10 cellular contexts compared by ENCODE assay signal in genomic region chr3:178439504-178439903, GRCh38.
DNase-seq lines count a peak whose midpoint lies in the region; ATAC-seq, FAIRE-seq and TF ChIP-seq lines count a peak whose summit lies in the region.
"Had no signal": no experiment of that assay in that cellular context is flagged by ENCODE, and none has a peak within 500 bp of the region (broad histone marks: within the 10 kb centered on the region; RNA-seq: fewer than 3 reads in every experiment).

No MANE protein-coding gene starts in this region.

- no peaks in the 10 kb centered on the region for H3K4me1 ChIP-seq in upper lobe of right lung

- no peaks in the 10 kb centered on the region for H3K27me3 ChIP-seq in upper lobe of right lung
- H3K27me3 ChIP-seq: esophagus squamous epithelium had no signal

- POLR2A ChIA-PET in RWPE1 (lab: Yijun Ruan, JAX; ENCODE audit: low non-redundant PET) = no interaction called here

- DNase-seq in AG08395 (ENCODE audit: low spot score) (peak; percentile 76), H54 (ENCODE audit: insufficient read length, low spot score) (peak; percentile 40), RWPE1 (ENCODE audit: low spot score) (peak; percentile 26), fibroblast of the aortic adventitia (ENCODE audit: low read depth) (peak; percentile 46), NCI-H2171 (lab: John Stamatoyannopoulos, UW) (no peak), frontal cortex (ENCODE audit: low spot score in 2 of 2) (no peak), upper lobe of right lung (no peak)
- DNase-seq: esophagus squamous epithelium had no signal

- FAIRE-seq in H54 (lab: Jason Lieb, UNC) = peak; percentile 99
- FAIRE-seq in frontal cortex (lab: Jason Lieb, UNC) = no peak

- TF ChIP-seq CTCF in RWPE1 (conservative IDR thresholded peaks at IDR 0.05; ENCODE audit: low read depth) = no peak
- TF ChIP-seq CTCF in fibroblast of the aortic adventitia (IDR thresholded peaks at IDR 0.05; ENCODE audit: insufficient read depth, low read length) = no peak
- TF ChIP-seq CTCF in upper lobe of right lung (IDR thresholded peaks at IDR 0.05) = no peak

- H3K36me3 ChIP-seq in upper lobe of right lung = no peaks in the 10 kb centered on the region
- H3K36me3 ChIP-seq: esophagus squamous epithelium had no signal

- H3K27ac ChIP-seq in RWPE1 (no peak overlapping the region), upper lobe of right lung (no peak overlapping the region)
- H3K27ac ChIP-seq: esophagus squamous epithelium, VCaP had no signal

- H3K4me3 ChIP-seq in fibroblast of the aortic adventitia (ENCODE audit: low read depth, low read length) (no peak overlapping the region), upper lobe of right lung (no peak overlapping the region)
- H3K4me3 ChIP-seq: esophagus squamous epithelium had no signal

- no peaks in the 10 kb centered on the region for H3K9me3 ChIP-seq in upper lobe of right lung
- H3K9me3 ChIP-seq: esophagus squamous epithelium had no signal

- CTCF ChIA-PET in RWPE1 (lab: Yijun Ruan, JAX) = interaction anchor here (0.7 kb wide), 1 partner anchor 518 kb away, joined by 4 read pairs; no protein-coding TSS in a partner anchor

- no peak for TF ChIP-seq POLR2A in H54 (IDR thresholded peaks at IDR 0.05; ENCODE audit: low read depth, low read length)

- ATAC-seq in GM18870 (IDR thresholded peaks at IDR 0.05; ENCODE audit: unreplicated experiment) (no peak), upper lobe of right lung (no peak)

- intact Hi-C loops in upper lobe of right lung (cut with DNase I) = no loop called here

Comparison
In these comparisons a context has a peak if more than half of its experiments do, and no peak if none do; other contexts are left out.
1. DNase-seq: peak in AG08395 (single experiment), H54 (single experiment), RWPE1 (single experiment) and fibroblast of the aortic adventitia (single experiment); none in NCI-H2171 (single experiment), frontal cortex (0 of 2) and upper lobe of right lung (single experiment).